In genomic region chr9:95007470-95007869, GRCh38 we compare ENCODE assay signal across 10 cellular contexts.
DNase-seq lines count a peak whose midpoint lies in the region; ATAC-seq and TF ChIP-seq lines count a peak whose summit lies in the region.
"Had no signal": no experiment of that assay in that cellular context is flagged by ENCODE, and none has a peak within 500 bp of the region (broad histone marks: within the 10 kb centered on the region; RNA-seq: fewer than 3 reads in every experiment).

No MANE protein-coding gene starts in this region.

- peak overlapping the region; percentile 96 to 99 (median 98) for H3K27ac ChIP-seq in upper lobe of left lung

- WGBS in upper lobe of left lung, 2 donors: 43 to 48% methylated on average over 1 of the region's 1 CpG

- H3K4me3 ChIP-seq in upper lobe of left lung (peak overlapping the region in 3 of 4 donors; percentile 2 to 79 (median 64)), HAP-1 (no peak overlapping the region)

- CTCF ChIA-PET in activated CD8-positive, alpha-beta T cell treated with anti-CD3 and anti-CD28 coated beads for 36 hours (lab: Charles Lee): interaction anchor here (0.9 to 1.2 kb wide), 2 partner anchors 46 to 120 kb away, joined by 4 to 6 read pairs; no protein-coding TSS in a partner anchor
- CTCF ChIA-PET in activated CD8-positive, alpha-beta T cell treated with anti-CD3 and anti-CD28 coated beads, Interleukin-2, amount 10 ng/mL, durations not matched to agents 7 days and 5 days (lab: Charles Lee): interaction anchor here (0.9 to 1.3 kb wide), 2 partner anchors 10 to 11 kb away, joined by 3 read pairs; no protein-coding TSS in a partner anchor

- peaks cover 1% of the 10 kb centered on the region for H3K36me3 Mint-ChIP-seq in activated CD8-positive, alpha-beta T cell treated with anti-CD3 and anti-CD28 coated beads for 36 hours (ENCODE audit: low read depth)
- no peaks in the 10 kb centered on the region for H3K36me3 Mint-ChIP-seq in activated CD8-positive, alpha-beta T cell treated with anti-CD3 and anti-CD28 coated beads, Interleukin-2, amount 10 ng/mL, durations not matched to agents 7 days and 5 days (ENCODE audit: low read depth)
- H3K36me3 Mint-ChIP-seq in mesothelial cell of epicardium: peaks cover 5% of the 10 kb centered on the region
- H3K36me3 Mint-ChIP-seq: CD8-positive, alpha-beta T cell had no signal

- TF ChIP-seq EP300 in upper lobe of left lung (IDR thresholded peaks at IDR 0.05): no peak

- peak; percentile 5 for DNase-seq in activated CD8-positive, alpha-beta T cell treated with anti-CD3 and anti-CD28 coated beads for 36 hours
- DNase-seq in activated CD8-positive, alpha-beta T cell treated with anti-CD3 and anti-CD28 coated beads, Interleukin-2, amount 10 ng/mL, durations not matched to agents 7 days and 5 days: no peak
- peak; percentile 60 for DNase-seq in dermis blood vessel endothelial cell
- DNase-seq in mesothelial cell of epicardium (ENCODE audit: low spot score in 2 of 2, unreplicated experiment in 2 of 2): no peak
- DNase-seq in upper lobe of left lung: no peak
- DNase-seq in HAP-1 (ENCODE audit: low spot score in 2 of 2): no peak
- DNase-seq: CD8-positive, alpha-beta T cell had no signal

- H3K27me3 ChIP-seq in upper lobe of left lung (peaks cover 0 to 3% (median 1%) of the 10 kb centered on the region in 4 donors), HAP-1 (ENCODE audit: low read depth) (no peaks in the 10 kb centered on the region)

- peaks cover 18% of the 10 kb centered on the region for H3K27me3 Mint-ChIP-seq in activated CD8-positive, alpha-beta T cell treated with anti-CD3 and anti-CD28 coated beads for 36 hours
- H3K27me3 Mint-ChIP-seq in activated CD8-positive, alpha-beta T cell treated with anti-CD3 and anti-CD28 coated beads, Interleukin-2, amount 10 ng/mL, durations not matched to agents 7 days and 5 days (ENCODE audit: low read depth): peaks cover 43% of the 10 kb centered on the region
- no peaks in the 10 kb centered on the region for H3K27me3 Mint-ChIP-seq in mesothelial cell of epicardium (ENCODE audit: low read depth)

- no peaks in the 10 kb centered on the region for H3K9me3 Mint-ChIP-seq in activated CD8-positive, alpha-beta T cell treated with anti-CD3 and anti-CD28 coated beads for 36 hours
- no peaks in the 10 kb centered on the region for H3K9me3 Mint-ChIP-seq in activated CD8-positive, alpha-beta T cell treated with anti-CD3 and anti-CD28 coated beads, Interleukin-2, amount 10 ng/mL, durations not matched to agents 7 days and 5 days (ENCODE audit: insufficient read depth)
- H3K9me3 Mint-ChIP-seq in mesothelial cell of epicardium: no peaks in the 10 kb centered on the region
- H3K9me3 Mint-ChIP-seq: CD8-positive, alpha-beta T cell; memory B cell had no signal

- TF ChIP-seq POLR2A in upper lobe of left lung (IDR thresholded peaks at IDR 0.05): no peak

- POLR2A ChIA-PET in activated CD8-positive, alpha-beta T cell treated with anti-CD3 and anti-CD28 coated beads for 36 hours (lab: Charles Lee): no interaction called here
- POLR2A ChIA-PET in activated CD8-positive, alpha-beta T cell treated with anti-CD3 and anti-CD28 coated beads, Interleukin-2, amount 10 ng/mL, durations not matched to agents 7 days and 5 days (lab: Charles Lee): no interaction called here

- H3K4me1 ChIP-seq in upper lobe of left lung (peaks cover 4 to 27% (median 15%) of the 10 kb centered on the region in 4 donors), HAP-1 (peaks cover 16% of the 10 kb centered on the region)

- no peaks in the 10 kb centered on the region for H3K36me3 ChIP-seq in upper lobe of left lung
- no peaks in the 10 kb centered on the region for H3K36me3 ChIP-seq in HAP-1 (replicated peaks)

- no peak overlapping the region for H3K27ac Mint-ChIP-seq in activated CD8-positive, alpha-beta T cell treated with anti-CD3 and anti-CD28 coated beads for 36 hours
- H3K27ac Mint-ChIP-seq in activated CD8-positive, alpha-beta T cell treated with anti-CD3 and anti-CD28 coated beads, Interleukin-2, amount 10 ng/mL, durations not matched to agents 7 days and 5 days: no peak overlapping the region
- H3K27ac Mint-ChIP-seq in mesothelial cell of epicardium: peak overlapping the region; percentile 70
- H3K27ac Mint-ChIP-seq: CD8-positive, alpha-beta T cell; memory B cell had no signal

- ATAC-seq in activated CD8-positive, alpha-beta T cell treated with anti-CD3 and anti-CD28 coated beads for 36 hours: peak; percentile 50
- ATAC-seq in activated CD8-positive, alpha-beta T cell treated with anti-CD3 and anti-CD28 coated beads, Interleukin-2, amount 10 ng/mL, durations not matched to agents 7 days and 5 days: no peak
- ATAC-seq in upper lobe of left lung (ENCODE audit: low FRiP score in 2 of 2) (peak in 1 of 2 donors; percentile 36), GM21381 (IDR thresholded peaks at IDR 0.05; ENCODE audit: unreplicated experiment) (no peak), HG03025 (IDR thresholded peaks at IDR 0.05; ENCODE audit: low FRiP score, unreplicated experiment) (no peak)
- ATAC-seq: CD8-positive, alpha-beta T cell had no signal

- no peaks in the 10 kb centered on the region for H3K9me3 ChIP-seq in upper lobe of left lung
- H3K9me3 ChIP-seq in HAP-1: no peaks in the 10 kb centered on the region

- no peak overlapping the region for H3K4me3 Mint-ChIP-seq in activated CD8-positive, alpha-beta T cell treated with anti-CD3 and anti-CD28 coated beads for 36 hours
- H3K4me3 Mint-ChIP-seq in activated CD8-positive, alpha-beta T cell treated with anti-CD3 and anti-CD28 coated beads, Interleukin-2, amount 10 ng/mL, durations not matched to agents 7 days and 5 days: no peak overlapping the region
- peak overlapping the region; percentile 94 for H3K4me3 Mint-ChIP-seq in mesothelial cell of epicardium
- H3K4me3 Mint-ChIP-seq: CD8-positive, alpha-beta T cell; memory B cell had no signal

- intact Hi-C loops in activated CD8-positive, alpha-beta T cell treated with anti-CD3 and anti-CD28 coated beads for 36 hours (cut with micrococcal nuclease): no loop called here

- in situ Hi-C loops in HAP-1 (cut with MboI; ENCODE audit: low sequenced_read_pairs): no loop called here

- no peak for TF ChIP-seq CTCF in activated CD8-positive, alpha-beta T cell treated with anti-CD3 and anti-CD28 coated beads for 36 hours (IDR thresholded peaks at IDR 0.05)
- TF ChIP-seq CTCF in mesothelial cell of epicardium (IDR thresholded peaks at IDR 0.05; ENCODE audit: unreplicated experiment) (no peak), upper lobe of left lung (IDR thresholded peaks at IDR 0.05) (no peak)

- H3K4me1 Mint-ChIP-seq in activated CD8-positive, alpha-beta T cell treated with anti-CD3 and anti-CD28 coated beads for 36 hours (ENCODE audit: low read depth): peaks cover 24% of the 10 kb centered on the region
- H3K4me1 Mint-ChIP-seq in activated CD8-positive, alpha-beta T cell treated with anti-CD3 and anti-CD28 coated beads, Interleukin-2, amount 10 ng/mL, durations not matched to agents 7 days and 5 days (ENCODE audit: low read depth): peaks cover 4% of the 10 kb centered on the region
- peaks cover 51% of the 10 kb centered on the region for H3K4me1 Mint-ChIP-seq in mesothelial cell of epicardium

Comparison
In these comparisons a context has a peak if more than half of its experiments do, and no peak if none do; other contexts are left out.
1. DNase-seq: peak in activated CD8-positive, alpha-beta T cell treated with anti-CD3 and anti-CD28 coated beads for 36 hours (single experiment) and dermis blood vessel endothelial cell (single experiment); none in activated CD8-positive, alpha-beta T cell treated with anti-CD3 and anti-CD28 coated beads, Interleukin-2, amount 10 ng/mL, durations not matched to agents 7 days and 5 days (single experiment), mesothelial cell of epicardium (0 of 2), upper lobe of left lung (0 of 2) and HAP-1 (0 of 2).